1 cellular context compared by ENCODE assay signal in genomic region chr17:44308320-44308818, GRCh38.
A peak's percentile ranks its signal among the peaks of the same experiment; 100 is the strongest.
TF ChIP-seq lines count a peak whose summit lies in the region.

RUNDC3A (plus strand) TSS chr17:44308601; CDS start chr17:44308833, 232 bp downstream.

TF ChIP-seq in HepG2, 621 proteins besides CTCF, POLR2A, EP300 and RAD21 (continued from another document and continues in another):
- TF ChIP-seq ZC3H4 (CRISPR knock-in tag; IDR thresholded peaks at IDR 0.05; ENCODE audit: borderline replicate concordance) = no peak; the same call in 1 of the 2 replicates
- TF ChIP-seq EEA1 (CRISPR knock-in tag; IDR thresholded peaks at IDR 0.05; ENCODE audit: borderline replicate concordance) = no peak
- TF ChIP-seq ZHX2 (IDR thresholded peaks at IDR 0.05; ENCODE audit: low read depth) = no peak
- peak; percentile 88 for TF ChIP-seq ZHX2 (CRISPR knock-in tag; IDR thresholded peaks at IDR 0.05; ENCODE audit: borderline replicate concordance)
- no peak for TF ChIP-seq ATF5 (CRISPR knock-in tag; IDR thresholded peaks at IDR 0.05; ENCODE audit: low read depth)
- no peak for TF ChIP-seq SSRP1 (CRISPR knock-in tag; IDR thresholded peaks at IDR 0.05)
- TF ChIP-seq SOX6 (IDR thresholded peaks at IDR 0.05) = no peak
- 0 out of 2 replicates have a peak, but pooled peaks have one; percentile 26 for TF ChIP-seq SOX6 (CRISPR knock-in tag; IDR thresholded peaks at IDR 0.05)
- no peak for TF ChIP-seq ZNF12 (CRISPR knock-in tag; IDR thresholded peaks at IDR 0.05)
- TF ChIP-seq ZNF547 (CRISPR knock-in tag; IDR thresholded peaks at IDR 0.05) = peak; percentile 81; the same call in 1 of the 2 replicates
- TF ChIP-seq ZFP90 (CRISPR knock-in tag; IDR thresholded peaks at IDR 0.05; ENCODE audit: borderline replicate concordance) = peak; percentile 92
- TF ChIP-seq, protein P1, sequence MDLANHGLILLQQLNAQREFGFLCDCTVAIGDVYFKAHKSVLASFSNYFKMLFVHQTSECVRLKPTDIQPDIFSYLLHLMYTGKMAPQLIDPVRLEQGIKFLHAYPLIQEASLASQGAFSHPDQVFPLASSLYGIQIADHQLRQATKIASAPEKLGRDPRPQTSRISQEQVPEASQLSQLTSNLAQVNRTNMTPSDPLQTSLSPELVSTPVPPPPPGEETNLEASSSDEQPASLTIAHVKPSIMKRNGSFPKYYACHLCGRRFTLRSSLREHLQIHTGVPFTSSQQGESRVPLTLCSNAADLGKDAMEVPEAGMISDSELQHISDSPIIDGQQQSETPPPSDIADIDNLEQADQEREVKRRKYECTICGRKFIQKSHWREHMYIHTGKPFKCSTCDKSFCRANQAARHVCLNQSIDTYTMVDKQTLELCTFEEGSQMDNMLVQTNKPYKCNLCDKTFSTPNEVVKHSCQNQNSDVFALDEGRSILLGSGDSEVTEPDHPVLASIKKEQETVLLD (CRISPR knock-in tag; IDR thresholded peaks at IDR 0.05; ENCODE audit: low read depth) = peak; percentile 54; the same call in 1 of the 2 replicates
- no peak for TF ChIP-seq ZNF382 (CRISPR knock-in tag; IDR thresholded peaks at IDR 0.05; ENCODE audit: borderline replicate concordance)
- TF ChIP-seq ZBTB26 (CRISPR knock-in tag; IDR thresholded peaks at IDR 0.05; ENCODE audit: borderline replicate concordance) = peak; percentile 70; the same call in 1 of the 2 replicates
- no peak for TF ChIP-seq ZNF251 (CRISPR knock-in tag; IDR thresholded peaks at IDR 0.05)
- TF ChIP-seq, protein P2, sequence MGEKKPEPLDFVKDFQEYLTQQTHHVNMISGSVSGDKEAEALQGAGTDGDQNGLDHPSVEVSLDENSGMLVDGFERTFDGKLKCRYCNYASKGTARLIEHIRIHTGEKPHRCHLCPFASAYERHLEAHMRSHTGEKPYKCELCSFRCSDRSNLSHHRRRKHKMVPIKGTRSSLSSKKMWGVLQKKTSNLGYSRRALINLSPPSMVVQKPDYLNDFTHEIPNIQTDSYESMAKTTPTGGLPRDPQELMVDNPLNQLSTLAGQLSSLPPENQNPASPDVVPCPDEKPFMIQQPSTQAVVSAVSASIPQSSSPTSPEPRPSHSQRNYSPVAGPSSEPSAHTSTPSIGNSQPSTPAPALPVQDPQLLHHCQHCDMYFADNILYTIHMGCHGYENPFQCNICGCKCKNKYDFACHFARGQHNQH (CRISPR knock-in tag; IDR thresholded peaks at IDR 0.05) = peak; percentile 75
- TF ChIP-seq KLF13 (CRISPR knock-in tag; IDR thresholded peaks at IDR 0.05) = no peak
- no peak for TF ChIP-seq ARID2 (CRISPR knock-in tag; IDR thresholded peaks at IDR 0.05; ENCODE audit: borderline replicate concordance)
- TF ChIP-seq FLYWCH1 (CRISPR knock-in tag; IDR thresholded peaks at IDR 0.05) = no peak
- TF ChIP-seq ZFP36L2 (CRISPR knock-in tag; IDR thresholded peaks at IDR 0.05) = peak; percentile 80; the same call in 1 of the 2 replicates
- no peak for TF ChIP-seq ZFYVE20 (CRISPR knock-in tag; IDR thresholded peaks at IDR 0.05; ENCODE audit: borderline replicate concordance, low read depth)
- TF ChIP-seq RBM22 (optimal IDR thresholded peaks at IDR 0.05; ENCODE audit: low read length) = no peak
- 0 out of 2 replicates have a peak, but pooled peaks have one; percentile 48 for TF ChIP-seq HMG20B (CRISPR knock-in tag; conservative IDR thresholded peaks at IDR 0.05)
- TF ChIP-seq TMF1 (CRISPR knock-in tag; IDR thresholded peaks at IDR 0.05; ENCODE audit: low read depth) = 0 out of 2 replicates have a peak, but pooled peaks have one; percentile 65
- TF ChIP-seq, protein P3, sequence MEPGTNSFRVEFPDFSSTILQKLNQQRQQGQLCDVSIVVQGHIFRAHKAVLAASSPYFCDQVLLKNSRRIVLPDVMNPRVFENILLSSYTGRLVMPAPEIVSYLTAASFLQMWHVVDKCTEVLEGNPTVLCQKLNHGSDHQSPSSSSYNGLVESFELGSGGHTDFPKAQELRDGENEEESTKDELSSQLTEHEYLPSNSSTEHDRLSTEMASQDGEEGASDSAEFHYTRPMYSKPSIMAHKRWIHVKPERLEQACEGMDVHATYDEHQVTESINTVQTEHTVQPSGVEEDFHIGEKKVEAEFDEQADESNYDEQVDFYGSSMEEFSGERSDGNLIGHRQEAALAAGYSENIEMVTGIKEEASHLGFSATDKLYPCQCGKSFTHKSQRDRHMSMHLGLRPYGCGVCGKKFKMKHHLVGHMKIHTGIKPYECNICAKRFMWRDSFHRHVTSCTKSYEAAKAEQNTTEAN (CRISPR knock-in tag; conservative IDR thresholded peaks at IDR 0.05) = peak; percentile 78; the same call in 1 of the 2 replicates
- TF ChIP-seq XBP1 (CRISPR knock-in tag; IDR thresholded peaks at IDR 0.05) = 0 out of 2 replicates have a peak, but pooled peaks have one; percentile 64
- TF ChIP-seq, protein P4, sequence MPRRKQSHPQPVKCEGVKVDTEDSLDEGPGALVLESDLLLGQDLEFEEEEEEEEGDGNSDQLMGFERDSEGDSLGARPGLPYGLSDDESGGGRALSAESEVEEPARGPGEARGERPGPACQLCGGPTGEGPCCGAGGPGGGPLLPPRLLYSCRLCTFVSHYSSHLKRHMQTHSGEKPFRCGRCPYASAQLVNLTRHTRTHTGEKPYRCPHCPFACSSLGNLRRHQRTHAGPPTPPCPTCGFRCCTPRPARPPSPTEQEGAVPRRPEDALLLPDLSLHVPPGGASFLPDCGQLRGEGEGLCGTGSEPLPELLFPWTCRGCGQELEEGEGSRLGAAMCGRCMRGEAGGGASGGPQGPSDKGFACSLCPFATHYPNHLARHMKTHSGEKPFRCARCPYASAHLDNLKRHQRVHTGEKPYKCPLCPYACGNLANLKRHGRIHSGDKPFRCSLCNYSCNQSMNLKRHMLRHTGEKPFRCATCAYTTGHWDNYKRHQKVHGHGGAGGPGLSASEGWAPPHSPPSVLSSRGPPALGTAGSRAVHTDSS (CRISPR knock-in tag; conservative IDR thresholded peaks at IDR 0.05) = no peak
- no peak; the same call in 1 of the 2 replicates for TF ChIP-seq SPEN (CRISPR knock-in tag; IDR thresholded peaks at IDR 0.05; ENCODE audit: low read depth)
- no peak for TF ChIP-seq ZNF362 (CRISPR knock-in tag; IDR thresholded peaks at IDR 0.05; ENCODE audit: borderline replicate concordance)
- TF ChIP-seq, protein P5, sequence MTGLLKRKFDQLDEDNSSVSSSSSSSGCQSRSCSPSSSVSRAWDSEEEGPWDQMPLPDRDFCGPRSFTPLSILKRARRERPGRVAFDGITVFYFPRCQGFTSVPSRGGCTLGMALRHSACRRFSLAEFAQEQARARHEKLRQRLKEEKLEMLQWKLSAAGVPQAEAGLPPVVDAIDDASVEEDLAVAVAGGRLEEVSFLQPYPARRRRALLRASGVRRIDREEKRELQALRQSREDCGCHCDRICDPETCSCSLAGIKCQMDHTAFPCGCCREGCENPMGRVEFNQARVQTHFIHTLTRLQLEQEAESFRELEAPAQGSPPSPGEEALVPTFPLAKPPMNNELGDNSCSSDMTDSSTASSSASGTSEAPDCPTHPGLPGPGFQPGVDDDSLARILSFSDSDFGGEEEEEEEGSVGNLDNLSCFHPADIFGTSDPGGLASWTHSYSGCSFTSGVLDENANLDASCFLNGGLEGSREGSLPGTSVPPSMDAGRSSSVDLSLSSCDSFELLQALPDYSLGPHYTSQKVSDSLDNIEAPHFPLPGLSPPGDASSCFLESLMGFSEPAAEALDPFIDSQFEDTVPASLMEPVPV (CRISPR knock-in tag; IDR thresholded peaks at IDR 0.05) = no peak
- no peak for TF ChIP-seq ZNF460 (CRISPR knock-in tag; IDR thresholded peaks at IDR 0.05; ENCODE audit: borderline replicate concordance)
- no peak for TF ChIP-seq ZNF468 (CRISPR knock-in tag; IDR thresholded peaks at IDR 0.05)
- TF ChIP-seq TRIM24 (CRISPR knock-in tag; IDR thresholded peaks at IDR 0.05) = no peak
- no peak for TF ChIP-seq ZNF30 (CRISPR knock-in tag; IDR thresholded peaks at IDR 0.05)
- no peak for TF ChIP-seq TCF7 (IDR thresholded peaks at IDR 0.05; ENCODE audit: low read depth)
- TF ChIP-seq KMT2B (CRISPR knock-in tag; IDR thresholded peaks at IDR 0.05) = peak; percentile 45; the same call in 1 of the 2 replicates
- TF ChIP-seq ZNF33A (CRISPR knock-in tag; IDR thresholded peaks at IDR 0.05; ENCODE audit: borderline replicate concordance) = no peak
- peak; percentile 42; the same call in 1 of the 2 replicates for TF ChIP-seq FOXA3 (CRISPR knock-in tag; IDR thresholded peaks at IDR 0.05)
- TF ChIP-seq MYPOP (CRISPR knock-in tag; IDR thresholded peaks at IDR 0.05) = 0 out of 2 replicates have a peak, but pooled peaks have one; percentile 35
- no peak for TF ChIP-seq THYN1 (CRISPR knock-in tag; IDR thresholded peaks at IDR 0.05; ENCODE audit: borderline replicate concordance, low read depth)
